In the genomic region with DNA sequence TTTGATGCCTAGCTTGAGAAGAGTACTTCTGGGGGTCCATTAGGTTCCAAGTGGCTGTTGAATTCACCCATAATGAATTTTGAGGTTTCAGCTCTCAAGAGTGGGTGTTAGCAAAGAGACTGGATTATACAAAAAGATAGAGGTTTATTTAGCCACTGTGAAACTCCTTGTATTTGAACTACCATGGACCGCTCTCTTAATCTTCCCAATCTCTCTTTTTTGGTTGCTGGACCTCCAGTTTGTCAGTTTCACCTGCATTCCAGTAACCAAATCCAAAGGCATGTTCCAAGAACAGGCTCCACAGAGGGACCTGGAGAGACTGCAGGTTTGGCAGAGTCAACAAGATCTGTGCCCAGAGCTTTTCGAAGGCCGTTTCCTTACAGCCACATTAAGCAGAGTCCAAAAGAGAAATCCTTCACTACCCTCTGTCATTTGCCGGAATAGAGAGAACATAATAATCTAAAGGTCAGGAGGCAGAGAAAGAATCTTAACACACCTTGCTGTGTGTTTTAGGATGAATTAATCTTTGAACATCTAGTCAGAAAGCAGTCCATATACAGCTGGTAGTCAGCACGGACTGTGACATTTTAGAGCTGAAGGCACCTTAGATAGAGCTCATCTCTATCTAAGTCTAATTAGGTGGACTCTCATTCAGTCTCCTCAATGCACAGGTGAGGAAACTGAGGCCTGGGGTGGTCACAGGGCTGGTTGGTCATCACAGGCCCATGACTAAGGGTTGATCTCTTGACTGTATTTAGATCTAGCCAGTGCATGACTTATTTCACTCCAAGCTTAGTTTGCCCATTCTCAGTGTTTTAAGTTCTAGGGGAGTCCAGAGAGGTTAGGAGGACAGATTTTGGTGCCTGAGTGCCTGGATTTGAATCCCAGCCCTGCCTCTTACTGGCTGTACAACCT, we compare ENCODE assay signal across 8 cellular contexts. TPM values are rescaled to one million over a fixed set of nuclear protein-coding genes. Genes with fewer than 3 reads are reported as not detected.
DNase-seq lines count a peak whose midpoint lies in the region; ATAC-seq, FAIRE-seq and TF ChIP-seq lines count a peak whose summit lies in the region.

No MANE protein-coding gene starts in this region.

- no peak for FAIRE-seq in pancreas (lab: Jason Lieb, UNC)

- H3K9me3 ChIP-seq in ectodermal cell (ENCODE audit: control insufficient read depth, low read length) (no peaks in the 10 kb centered on the region), pancreas (no peaks in the 10 kb centered on the region), mucosa of descending colon (no peaks in the 10 kb centered on the region)

- TF ChIP-seq CTCF in pancreas (IDR thresholded peaks at IDR 0.05): no peak
- no peak for TF ChIP-seq CTCF in mucosa of descending colon (IDR thresholded peaks at IDR 0.05)

- DNase-seq in DMS79 treated with DMSO at 0.1 percent for 48 hours (lab: John Stamatoyannopoulos, UW) (peak; percentile 76), NCI-H526 (lab: John Stamatoyannopoulos, UW) (peak; percentile 39 to 43), pancreas (peak in 1 of 6 donors; percentile 53), mucosa of descending colon (no peak), ecto neural progenitor cell (ENCODE audit: low spot score) (no peak)
- DNase-seq in central memory CD4-positive, alpha-beta T cell: no peak

- H3K27ac ChIP-seq in ectodermal cell (ENCODE audit: insufficient read depth, low read depth, low read length, poor library complexity, severe bottlenecking) (no peak overlapping the region), pancreas (peak overlapping the region; percentile 85 to 97 (median 95))

- H3K4me3 ChIP-seq in ectodermal cell (ENCODE audit: insufficient read depth, low read depth, low read length): peak overlapping the region; percentile 68
- peak overlapping the region; percentile 96 to 99 (median 96) for H3K4me3 ChIP-seq in pancreas
- no peak overlapping the region for H3K4me3 ChIP-seq in mucosa of descending colon

- H3K36me3 ChIP-seq in ectodermal cell (ENCODE audit: control insufficient read depth, insufficient read depth, low read length) (no peaks in the 10 kb centered on the region), pancreas (no peaks in the 10 kb centered on the region), mucosa of descending colon (ENCODE audit: low read depth) (no peaks in the 10 kb centered on the region)

- H3K4me1 ChIP-seq in ectodermal cell (ENCODE audit: control insufficient read depth, insufficient read depth, low read length) (peaks cover 11% of the 10 kb centered on the region), pancreas (peaks cover 23 to 47% (median 36%) of the 10 kb centered on the region in 3 donors), mucosa of descending colon (ENCODE audit: low read depth) (peaks cover 25% of the 10 kb centered on the region)

- intact Hi-C loops in pancreas (cut with DNase I): no loop called here
- intact Hi-C loops in mucosa of descending colon (cut with DNase I, micrococcal nuclease): no loop called here

- H3K27me3 ChIP-seq in ectodermal cell (ENCODE audit: control insufficient read depth, insufficient read depth, low read length, poor library complexity, severe bottlenecking) (no peaks in the 10 kb centered on the region), pancreas (no peaks in the 10 kb centered on the region)

- whole genome bisulfite sequencing in ectodermal cell, 2 experiments: 96 to 97% methylated on average over 5 of the region's 5 CpGs
- WGBS in pancreas, 2 donors: 21 to 22% methylated on average over 5 of the region's 5 CpGs

- ATAC-seq in pancreas (peak in 1 of 4 donors; percentile 6), mucosa of descending colon (no peak), HG02938 (IDR thresholded peaks at IDR 0.05; ENCODE audit: unreplicated experiment) (no peak)

RNA-seq across cellular contexts. Expression of gene ABHD2, which starts 1.3 kb away (rescaled TPM):
- 20.2 TPM for polyA plus RNA-seq in ectodermal cell (2013, experiment 1 of 4)
- 23.4 TPM for polyA plus RNA-seq in ectodermal cell (2013, experiment 2 of 4)
- 14.0 TPM for polyA plus RNA-seq in ectodermal cell (2013, experiment 3 of 4)
- polyA plus RNA-seq in ectodermal cell (2013, experiment 4 of 4): 16.8 TPM
- total RNA-seq in pancreas (100 to 1,000 TPM; 104 to 151 (median 132) TPM), mucosa of descending colon (100 to 1,000 TPM in 1 of 3 donors, 10 to 100 TPM in 2; 82.2 to 156 (median 92.7) TPM)
- 10 to 100 TPM in 1 of 2 donors, 1 to 10 TPM in 1; 7.9 to 16.2 TPM for polyA plus RNA-seq in pancreas

Comparison
In these comparisons a context has a peak if more than half of its experiments do, and no peak if none do; other contexts are left out.
1. DNase-seq: peak in DMS79 treated with DMSO at 0.1 percent for 48 hours (single experiment) and NCI-H526 (2 of 2); none in mucosa of descending colon (0 of 3), central memory CD4-positive, alpha-beta T cell (single experiment) and ecto neural progenitor cell (single experiment).